1 cellular context compared by ENCODE assay signal in genomic region chr21:38789275-38789674, GRCh38.
TF ChIP-seq lines count a peak whose summit lies in the region.

No MANE protein-coding gene starts in this region.

TF ChIP-seq in SK-N-SH treated with all-trans-retinoic acid at 6 μM for 48 hours, 23 proteins besides CTCF, POLR2A, EP300 and RAD21 (continued from another document):
- TF ChIP-seq PATZ1 (CRISPR knock-in tag; IDR thresholded peaks at IDR 0.05; ENCODE audit: borderline replicate concordance) (no peak), ZFP3 (CRISPR knock-in tag; IDR thresholded peaks at IDR 0.05) (no peak), ISL1 (CRISPR knock-in tag; IDR thresholded peaks at IDR 0.05) (no peak), GLIS3 (CRISPR knock-in tag; IDR thresholded peaks at IDR 0.05) (no peak), RARB (CRISPR knock-in tag; IDR thresholded peaks at IDR 0.05) (no peak)
